Comparison of ENCODE assay signal across 24 cellular contexts in genomic region chr20:2164966-2165365, GRCh38.
"Had no signal": no experiment of that assay in that cellular context is flagged by ENCODE, and none has a peak within 500 bp of the region (broad histone marks: within the 10 kb centered on the region; RNA-seq: fewer than 3 reads in every experiment).

No MANE protein-coding gene starts in this region.

- H3K9me3 ChIP-seq: heart left ventricle, lower lobe of right lung, pancreas, psoas muscle, sigmoid colon, thoracic aorta, transverse colon had no signal

- H3K4me1 Mint-ChIP-seq: memory B cell; stimulated activated naive B cell treated with anti-CD40 and anti-IgM and Interleukin-4, amounts not matched to agents 10 μg/mL and 1 μg/mL and 100 μg/mL, for 72 hours; stimulated activated naive CD8-positive, alpha-beta T cell treated with anti-CD3 and anti-CD28 coated beads, Interleukin-15, amount 100 ng/mL, for 72 hours had no signal

- H3K4me1 ChIP-seq: heart left ventricle, lower lobe of right lung, pancreas, psoas muscle, sigmoid colon, transverse colon had no signal

- H3K9me3 Mint-ChIP-seq: memory B cell; natural killer cell treated with Interleukin-12 subunit alpha and Interleukin-12 subunit beta and Interleukin-15 and Interleukin-18, amount 100 ng/mL, for 72 hours; stimulated activated naive B cell treated with anti-CD40 and anti-IgM and Interleukin-4, amounts not matched to agents 10 μg/mL and 1 μg/mL and 100 μg/mL, for 72 hours; stimulated activated naive CD8-positive, alpha-beta T cell treated with anti-CD3 and anti-CD28 coated beads, Interleukin-15, amount 100 ng/mL, for 72 hours had no signal

- H3K27ac Mint-ChIP-seq: memory B cell; natural killer cell treated with Interleukin-12 subunit alpha and Interleukin-12 subunit beta and Interleukin-15 and Interleukin-18, amount 100 ng/mL, for 72 hours; stimulated activated naive B cell treated with anti-CD40 and anti-IgM and Interleukin-4, amounts not matched to agents 10 μg/mL and 1 μg/mL and 100 μg/mL, for 72 hours; stimulated activated naive CD8-positive, alpha-beta T cell treated with anti-CD3 and anti-CD28 coated beads, Interleukin-15, amount 100 ng/mL, for 72 hours had no signal

- ATAC-seq: heart left ventricle; left lobe of liver; lower lobe of right lung; natural killer cell treated with Interleukin-12 subunit alpha and Interleukin-12 subunit beta and Interleukin-15 and Interleukin-18, amount 100 ng/mL, for 72 hours; pancreas; psoas muscle; stimulated activated naive B cell treated with anti-CD40 and anti-IgM and Interleukin-4, amounts not matched to agents 10 μg/mL and 1 μg/mL and 100 μg/mL, for 72 hours; stimulated activated naive CD8-positive, alpha-beta T cell treated with anti-CD3 and anti-CD28 coated beads, Interleukin-15, amount 100 ng/mL, for 72 hours had no signal

- DNase-seq: cortex of kidney; effector CD8-positive, alpha-beta T cell; heart left ventricle; hippocampal formation; kidney glomerular epithelial cell; lower lobe of right lung; midbrain; occipital lobe; pancreas; psoas muscle; retina; sigmoid colon; stimulated activated CD4-positive, alpha-beta T cell treated with anti-CD3 and anti-CD28 coated beads, Interleukin-2, amount 100 ng/mL, for 24 hours; stimulated activated CD4-positive, alpha-beta T cell treated with anti-CD3 and anti-CD28 coated beads, Interleukin-4, amount 100 ng/mL, for 4 hours; stimulated activated naive B cell treated with anti-CD40 and anti-IgM and Interleukin-4, amounts not matched to agents 10 μg/mL and 1 μg/mL and 100 μg/mL, for 72 hours; stimulated activated naive CD8-positive, alpha-beta T cell treated with anti-CD3 and anti-CD28 coated beads, Interleukin-15, amount 100 ng/mL, for 72 hours; substantia nigra; transverse colon had no signal

- H3K4me3 Mint-ChIP-seq: memory B cell; natural killer cell treated with Interleukin-12 subunit alpha and Interleukin-12 subunit beta and Interleukin-15 and Interleukin-18, amount 100 ng/mL, for 72 hours; stimulated activated naive B cell treated with anti-CD40 and anti-IgM and Interleukin-4, amounts not matched to agents 10 μg/mL and 1 μg/mL and 100 μg/mL, for 72 hours; stimulated activated naive CD8-positive, alpha-beta T cell treated with anti-CD3 and anti-CD28 coated beads, Interleukin-15, amount 100 ng/mL, for 72 hours had no signal

- H3K27me3 Mint-ChIP-seq: natural killer cell treated with Interleukin-12 subunit alpha and Interleukin-12 subunit beta and Interleukin-15 and Interleukin-18, amount 100 ng/mL, for 72 hours; stimulated activated naive CD8-positive, alpha-beta T cell treated with anti-CD3 and anti-CD28 coated beads, Interleukin-15, amount 100 ng/mL, for 72 hours had no signal

- H3K27ac ChIP-seq: dorsolateral prefrontal cortex, heart left ventricle, lower lobe of right lung, pancreas, psoas muscle, sigmoid colon, skin epidermis, thoracic aorta, transverse colon had no signal

- H3K27me3 ChIP-seq: dorsolateral prefrontal cortex, heart left ventricle, pancreas, sigmoid colon, transverse colon had no signal

- H3K36me3 Mint-ChIP-seq: memory B cell; natural killer cell treated with Interleukin-12 subunit alpha and Interleukin-12 subunit beta and Interleukin-15 and Interleukin-18, amount 100 ng/mL, for 72 hours; stimulated activated naive B cell treated with anti-CD40 and anti-IgM and Interleukin-4, amounts not matched to agents 10 μg/mL and 1 μg/mL and 100 μg/mL, for 72 hours had no signal
